6 cellular contexts compared by ENCODE assay signal in genomic region chr1:48939828-48940227, GRCh38.
"Had no signal": no experiment of that assay in that cellular context is flagged by ENCODE, and none has a peak within 500 bp of the region (broad histone marks: within the 10 kb centered on the region; RNA-seq: fewer than 3 reads in every experiment).

No MANE protein-coding gene starts in this region.

- FAIRE-seq: H1, H54 had no signal

- ATAC-seq: GM23338 had no signal

- DNase-seq: H9, HCEC 1CT, KG1 had no signal

- H3K4me3 ChIP-seq: GM23338 had no signal

- H2AFZ ChIP-seq: GM23338 had no signal

- H3K4me2 ChIP-seq: GM23338 had no signal
